Comparison of ENCODE assay signal across 1 cellular context in the genomic region with DNA sequence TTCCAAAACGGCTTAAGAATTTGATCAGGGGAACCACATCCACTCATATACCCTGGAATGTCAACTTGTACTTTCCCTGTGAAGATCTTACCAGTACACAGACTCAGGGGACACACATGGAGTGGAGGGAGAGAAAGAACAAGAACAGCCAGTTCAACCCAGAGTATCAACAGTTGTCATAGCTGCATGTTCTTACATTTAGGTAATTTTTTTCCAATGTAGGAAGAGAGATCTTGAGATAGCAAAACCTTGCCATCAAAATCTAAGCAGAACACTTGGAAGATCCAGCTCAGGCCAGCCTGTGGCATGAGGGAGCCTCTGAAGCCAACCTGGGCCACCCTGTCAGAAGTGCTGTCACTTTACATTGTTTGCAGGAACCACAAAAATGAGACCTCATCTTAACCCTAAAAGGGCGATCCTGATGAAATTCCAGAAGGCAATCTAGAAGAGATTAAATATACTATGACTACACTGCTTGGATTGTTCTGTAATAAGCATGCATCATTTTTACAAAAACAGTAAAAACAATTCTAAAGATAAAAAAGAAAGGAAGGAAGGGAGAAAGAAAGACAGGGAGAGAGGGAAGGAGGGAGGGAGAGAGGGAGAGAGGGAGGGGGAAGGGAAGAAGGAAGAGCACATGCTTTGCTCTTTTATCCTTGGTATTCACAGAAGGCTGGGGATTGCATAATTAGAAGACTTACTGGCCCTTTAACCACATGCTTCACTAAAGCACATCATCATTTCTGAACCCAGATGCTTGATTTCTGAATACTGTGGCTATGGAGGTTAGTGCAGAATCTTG.
TF ChIP-seq lines count a peak whose summit lies in the region.

No MANE protein-coding gene starts in this region.

TF ChIP-seq in SK-N-SH treated with all-trans-retinoic acid at 6 μM for 48 hours, 23 proteins besides CTCF, POLR2A, EP300 and RAD21 (continued from another document):
- TF ChIP-seq, protein P1, sequence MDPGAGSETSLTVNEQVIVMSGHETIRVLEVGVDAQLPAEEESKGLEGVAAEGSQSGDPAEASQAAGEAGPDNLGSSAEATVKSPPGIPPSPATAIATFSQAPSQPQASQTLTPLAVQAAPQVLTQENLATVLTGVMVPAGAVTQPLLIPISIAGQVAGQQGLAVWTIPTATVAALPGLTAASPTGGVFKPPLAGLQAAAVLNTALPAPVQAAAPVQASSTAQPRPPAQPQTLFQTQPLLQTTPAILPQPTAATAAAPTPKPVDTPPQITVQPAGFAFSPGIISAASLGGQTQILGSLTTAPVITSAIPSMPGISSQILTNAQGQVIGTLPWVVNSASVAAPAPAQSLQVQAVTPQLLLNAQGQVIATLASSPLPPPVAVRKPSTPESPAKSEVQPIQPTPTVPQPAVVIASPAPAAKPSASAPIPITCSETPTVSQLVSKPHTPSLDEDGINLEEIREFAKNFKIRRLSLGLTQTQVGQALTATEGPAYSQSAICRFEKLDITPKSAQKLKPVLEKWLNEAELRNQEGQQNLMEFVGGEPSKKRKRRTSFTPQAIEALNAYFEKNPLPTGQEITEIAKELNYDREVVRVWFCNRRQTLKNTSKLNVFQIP (CRISPR knock-in tag; IDR thresholded peaks at IDR 0.05; ENCODE audit: borderline replicate concordance, low read depth): no peak
- TF ChIP-seq ISL1 (CRISPR knock-in tag; IDR thresholded peaks at IDR 0.05): no peak
